In genomic region chr2:119641562-119642258, GRCh38 we compare ENCODE assay signal across 8 cellular contexts.
A peak's percentile ranks its signal among the peaks of the same experiment; 100 is the strongest.
DNase-seq lines count a peak whose midpoint lies in the region; ATAC-seq and TF ChIP-seq lines count a peak whose summit lies in the region.

No MANE protein-coding gene starts in this region.

- peak; percentile 95 for TF ChIP-seq CTCF in RWPE1 (conservative IDR thresholded peaks at IDR 0.05; ENCODE audit: low read depth)

- peak; percentile 73 for DNase-seq in EH (ENCODE audit: low read depth)
- DNase-seq in Kasumi-1 (lab: John Stamatoyannopoulos, UW) = peak; percentile 75 to 85
- peak; percentile 85 for DNase-seq in RWPE1 (ENCODE audit: low spot score)
- peak; percentile 59 for DNase-seq in activated T-helper 9 cell treated with anti-CD3 and anti-CD28 coated beads, Interleukin-2, amount 50 U/mL, for 16 hours (ENCODE audit: low read depth)
- DNase-seq in fibroblast of the conjunctiva (ENCODE audit: low read depth) = peak; percentile 56
- DNase-seq in non-pigmented ciliary epithelial cell (ENCODE audit: low read depth) = peak; percentile 34
- DNase-seq in superior temporal gyrus (ENCODE audit: extremely low spot score) = peak; percentile 95

- POLR2A ChIA-PET in RWPE1 (lab: Yijun Ruan, JAX; ENCODE audit: low non-redundant PET) = interaction anchor here (0.6 kb wide), 1 partner anchor 201 kb away, joined by 9 read pairs; no protein-coding TSS in a partner anchor

- CTCF ChIA-PET in RWPE1 (lab: Yijun Ruan, JAX) = interaction anchor here (0.6 to 1.7 kb wide), 13 partner anchors 11 to 533 kb away, joined by 3 to 7 read pairs (median 3); partner anchors contain the start of gene SCTR

- H3K27ac ChIP-seq in RWPE1 = no peak overlapping the region

- peak; percentile 87 for ATAC-seq in GM21786 (IDR thresholded peaks at IDR 0.05; ENCODE audit: unreplicated experiment)

Comparison
In these comparisons a context has a peak if more than half of its experiments do, and no peak if none do; other contexts are left out.
1. DNase-seq: peak in every context shown above with its lines; median percentile 95 in superior temporal gyrus; 85 in RWPE1; 80 in Kasumi-1; 73 in EH; 59 in activated T-helper 9 cell treated with anti-CD3 and anti-CD28 coated beads, Interleukin-2, amount 50 U/mL, for 16 hours; 56 in fibroblast of the conjunctiva; 34 in non-pigmented ciliary epithelial cell.